In the genomic region with DNA sequence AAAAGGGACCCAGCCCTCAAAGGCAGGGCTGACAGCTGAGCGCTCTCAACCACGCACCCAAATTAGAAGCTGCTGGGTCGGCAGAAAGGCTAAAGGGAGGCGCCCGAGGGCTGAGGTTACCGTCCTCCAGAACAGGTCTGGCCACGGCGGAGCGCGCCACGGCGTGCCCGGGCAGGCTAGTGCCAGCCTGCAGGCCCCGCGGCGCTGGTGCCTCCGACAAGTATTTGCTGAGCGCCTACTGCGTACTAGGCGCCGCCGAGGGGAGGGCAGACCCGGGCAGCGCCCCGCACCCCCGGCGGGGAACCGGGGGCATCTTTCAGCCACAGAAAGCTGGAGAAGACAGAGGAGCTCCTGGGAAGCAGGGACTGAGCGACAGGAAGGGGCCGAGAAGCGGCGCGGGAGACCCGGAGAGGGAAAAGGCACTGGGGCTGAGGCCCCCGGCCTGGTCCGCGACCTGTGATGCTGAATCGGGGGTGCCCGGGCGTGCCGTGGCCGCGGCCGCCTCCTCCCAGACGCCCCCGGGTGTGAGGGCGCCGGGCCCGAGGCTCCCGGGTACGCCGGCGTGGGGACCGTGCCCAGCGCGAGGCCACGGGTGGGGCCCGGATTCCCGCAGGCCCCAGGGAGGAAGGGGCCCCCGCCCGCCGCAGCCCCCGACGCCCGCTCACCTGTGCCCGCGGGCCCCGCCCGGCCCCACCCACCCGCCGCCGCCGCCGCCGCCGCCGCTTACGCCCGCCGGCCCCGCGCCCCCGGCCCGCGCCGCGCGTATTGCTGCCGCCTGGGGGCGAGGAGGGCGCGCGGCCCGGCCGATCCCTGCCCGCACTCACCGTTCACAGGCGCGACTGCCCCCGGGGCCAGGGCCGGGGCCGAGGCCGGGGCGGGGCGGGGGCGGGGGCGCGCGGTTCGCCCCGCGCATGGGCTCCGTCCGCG, we compare ENCODE assay signal across 8 cellular contexts. TPM values are rescaled to one million over a fixed set of nuclear protein-coding genes. Genes with fewer than 3 reads are reported as not detected.
DNase-seq lines count a peak whose midpoint lies in the region; ATAC-seq and TF ChIP-seq lines count a peak whose summit lies in the region.

No MANE protein-coding gene starts in this region.

- H3K27me3 Mint-ChIP-seq in activated CD4-positive, alpha-beta T cell treated with anti-CD3 and anti-CD28 coated beads, Interleukin-2, amount 10 ng/mL, durations not matched to agents 7 days and 5 days, result no peaks in the 10 kb centered on the region
- no peaks in the 10 kb centered on the region for H3K27me3 Mint-ChIP-seq in natural killer cell treated with Interleukin-12 subunit alpha and Interleukin-12 subunit beta and Interleukin-15 and Interleukin-18, amount 100 ng/mL, for 72 hours

- peak overlapping the region; percentile 77 for H3K4me3 Mint-ChIP-seq in activated CD4-positive, alpha-beta T cell treated with anti-CD3 and anti-CD28 coated beads, Interleukin-2, amount 10 ng/mL, durations not matched to agents 7 days and 5 days
- peak overlapping the region; percentile 66 for H3K4me3 Mint-ChIP-seq in natural killer cell treated with Interleukin-12 subunit alpha and Interleukin-12 subunit beta and Interleukin-15 and Interleukin-18, amount 100 ng/mL, for 72 hours

- peaks cover 10% of the 10 kb centered on the region for H3K36me3 Mint-ChIP-seq in activated CD4-positive, alpha-beta T cell treated with anti-CD3 and anti-CD28 coated beads, Interleukin-2, amount 10 ng/mL, durations not matched to agents 7 days and 5 days (ENCODE audit: low read depth)
- no peaks in the 10 kb centered on the region for H3K36me3 Mint-ChIP-seq in natural killer cell treated with Interleukin-12 subunit alpha and Interleukin-12 subunit beta and Interleukin-15 and Interleukin-18, amount 100 ng/mL, for 72 hours

- peak overlapping the region; percentile 84 for H3K4me3 ChIP-seq in HL-60 (replicated peaks; ENCODE audit: insufficient read depth, low read length)
- peak overlapping the region; percentile 88 for H3K4me3 ChIP-seq in epithelial cell of proximal tubule (ENCODE audit: low read depth, low read length)

- H3K27me3 ChIP-seq in HL-60 (ENCODE audit: insufficient read depth, poor library complexity, severe bottlenecking), result no peaks in the 10 kb centered on the region

- H3K27ac Mint-ChIP-seq in activated CD4-positive, alpha-beta T cell treated with anti-CD3 and anti-CD28 coated beads, Interleukin-2, amount 10 ng/mL, durations not matched to agents 7 days and 5 days, result peak overlapping the region; percentile 71
- H3K27ac Mint-ChIP-seq in natural killer cell treated with Interleukin-12 subunit alpha and Interleukin-12 subunit beta and Interleukin-15 and Interleukin-18, amount 100 ng/mL, for 72 hours, result no peak overlapping the region

- DNase-seq in Right ventricle myocardium inferior (ENCODE audit: missing footprints) (peak; percentile 71), cardiac septum (ENCODE audit: low spot score) (no peak), HL-60 (ENCODE audit: low read depth in 1 of 2, low spot score in 1 of 2) (peak; percentile 26 to 37), epithelial cell of proximal tubule (ENCODE audit: low read depth) (no peak), medulla oblongata (ENCODE audit: extremely low spot score) (no peak), GOT3 (lab: John Stamatoyannopoulos, UW) (no peak)
- no peak for DNase-seq in activated CD4-positive, alpha-beta T cell treated with anti-CD3 and anti-CD28 coated beads, Interleukin-2, amount 10 ng/mL, durations not matched to agents 7 days and 5 days
- no peak for DNase-seq in natural killer cell treated with Interleukin-12 subunit alpha and Interleukin-12 subunit beta and Interleukin-15 and Interleukin-18, amount 100 ng/mL, for 72 hours (ENCODE audit: low spot score)

- peak overlapping the region; percentile 25 for H3K27ac ChIP-seq in HL-60 (replicated peaks)

- POLR2A ChIA-PET in activated CD4-positive, alpha-beta T cell treated with anti-CD3 and anti-CD28 coated beads, Interleukin-2, amount 10 ng/mL, durations not matched to agents 7 days and 5 days (lab: Charles Lee), result no interaction called here

- ATAC-seq in Right ventricle myocardium inferior, result no peak
- ATAC-seq in natural killer cell treated with Interleukin-12 subunit alpha and Interleukin-12 subunit beta and Interleukin-15 and Interleukin-18, amount 100 ng/mL, for 72 hours, result peak in 1 of 2 donors; percentile 0

- CTCF ChIA-PET in activated CD4-positive, alpha-beta T cell treated with anti-CD3 and anti-CD28 coated beads, Interleukin-2, amount 10 ng/mL, durations not matched to agents 7 days and 5 days (lab: Charles Lee), result interaction anchor here (0.6 to 5.2 kb wide), 4 partner anchors 16 to 212 kb away, joined by 3 to 36 read pairs (median 4); no protein-coding TSS in a partner anchor

- H3K4me1 Mint-ChIP-seq in activated CD4-positive, alpha-beta T cell treated with anti-CD3 and anti-CD28 coated beads, Interleukin-2, amount 10 ng/mL, durations not matched to agents 7 days and 5 days, result peaks cover 21% of the 10 kb centered on the region
- peaks cover 5 to 10% of the 10 kb centered on the region in 2 donors for H3K4me1 Mint-ChIP-seq in natural killer cell treated with Interleukin-12 subunit alpha and Interleukin-12 subunit beta and Interleukin-15 and Interleukin-18, amount 100 ng/mL, for 72 hours (ENCODE audit: low read depth in 2 of 2)

- no peak for TF ChIP-seq CTCF in HL-60 (IDR thresholded peaks at IDR 0.05; ENCODE audit: insufficient read depth, low read length)
- no peak for TF ChIP-seq CTCF in epithelial cell of proximal tubule (conservative IDR thresholded peaks at IDR 0.05; ENCODE audit: low read depth, low read length)

- intact Hi-C loops in Right ventricle myocardium inferior (cut with DNase I) (no loop called here), cardiac septum (cut with DNase I) (loop anchor here (1.0 kb wide), 1 partner anchor 41 kb away; a partner anchor contains a TSS)

- H3K9me3 Mint-ChIP-seq in activated CD4-positive, alpha-beta T cell treated with anti-CD3 and anti-CD28 coated beads, Interleukin-2, amount 10 ng/mL, durations not matched to agents 7 days and 5 days, result no peaks in the 10 kb centered on the region
- H3K9me3 Mint-ChIP-seq in natural killer cell treated with Interleukin-12 subunit alpha and Interleukin-12 subunit beta and Interleukin-15 and Interleukin-18, amount 100 ng/mL, for 72 hours, result no peaks in the 10 kb centered on the region

RNA-seq across cellular contexts. Expression of a gene that starts 0.5 kb away (rescaled TPM):
- 57.5 TPM for total RNA-seq in Right ventricle myocardium inferior
- 75.9 TPM for total RNA-seq in cardiac septum
- 10 to 100 TPM; 51.7 to 63.5 TPM for total RNA-seq in activated CD4-positive, alpha-beta T cell treated with anti-CD3 and anti-CD28 coated beads, Interleukin-2, amount 10 ng/mL, durations not matched to agents 7 days and 5 days
- total RNA-seq in epithelial cell of proximal tubule, result 63.2 and 128 TPM in 2 replicates
- total RNA-seq in natural killer cell treated with Interleukin-12 subunit alpha and Interleukin-12 subunit beta and Interleukin-15 and Interleukin-18, amount 100 ng/mL, for 72 hours, result 10 to 100 TPM; 33.6 to 83.5 TPM

RNA-seq across cellular contexts. Expression of a gene that starts 2.5 kb away (rescaled TPM):
- total RNA-seq in Right ventricle myocardium inferior, result 0.16 TPM
- 0.38 TPM for total RNA-seq in cardiac septum
- 1 to 10 TPM; 2.0 to 2.1 TPM for total RNA-seq in activated CD4-positive, alpha-beta T cell treated with anti-CD3 and anti-CD28 coated beads, Interleukin-2, amount 10 ng/mL, durations not matched to agents 7 days and 5 days
- total RNA-seq in epithelial cell of proximal tubule, result 0.87 and 1.6 TPM in 2 replicates
- 1 to 10 TPM in 1 of 2 donors, under 1 TPM in 1; 0.98 to 1.8 TPM for total RNA-seq in natural killer cell treated with Interleukin-12 subunit alpha and Interleukin-12 subunit beta and Interleukin-15 and Interleukin-18, amount 100 ng/mL, for 72 hours

RNA-seq across cellular contexts. Expression of a gene that starts 25.7 kb away (rescaled TPM):
- total RNA-seq in Right ventricle myocardium inferior (0.14 TPM), cardiac septum (0.40 TPM), epithelial cell of proximal tubule (1.5 and 2.2 TPM in 2 replicates)
- total RNA-seq in activated CD4-positive, alpha-beta T cell treated with anti-CD3 and anti-CD28 coated beads, Interleukin-2, amount 10 ng/mL, durations not matched to agents 7 days and 5 days, result 1 to 10 TPM; 3.4 to 4.8 TPM
- 1 to 10 TPM; 1.1 to 2.1 TPM for total RNA-seq in natural killer cell treated with Interleukin-12 subunit alpha and Interleukin-12 subunit beta and Interleukin-15 and Interleukin-18, amount 100 ng/mL, for 72 hours

RNA-seq across cellular contexts. Expression of a gene that starts 25.9 kb away (rescaled TPM):
- total RNA-seq in Right ventricle myocardium inferior, result 3.9 TPM
- total RNA-seq in cardiac septum, result 2.6 TPM
- total RNA-seq in activated CD4-positive, alpha-beta T cell treated with anti-CD3 and anti-CD28 coated beads, Interleukin-2, amount 10 ng/mL, durations not matched to agents 7 days and 5 days, result 10 to 100 TPM; 30.7 to 38.1 TPM
- total RNA-seq in epithelial cell of proximal tubule, result 106 and 154 TPM in 2 replicates
- total RNA-seq in natural killer cell treated with Interleukin-12 subunit alpha and Interleukin-12 subunit beta and Interleukin-15 and Interleukin-18, amount 100 ng/mL, for 72 hours, result 10 to 100 TPM; 13.3 to 22.9 TPM

RNA-seq across cellular contexts. Expression of a gene that starts 27.8 kb away (rescaled TPM):
- total RNA-seq in Right ventricle myocardium inferior (190 TPM), cardiac septum (158 TPM), epithelial cell of proximal tubule (163 and 204 TPM in 2 replicates)
- total RNA-seq in activated CD4-positive, alpha-beta T cell treated with anti-CD3 and anti-CD28 coated beads, Interleukin-2, amount 10 ng/mL, durations not matched to agents 7 days and 5 days, result 10 to 100 TPM; 90.6 to 99.5 TPM
- total RNA-seq in natural killer cell treated with Interleukin-12 subunit alpha and Interleukin-12 subunit beta and Interleukin-15 and Interleukin-18, amount 100 ng/mL, for 72 hours, result 100 to 1,000 TPM in 1 of 2 donors, 10 to 100 TPM in 1; 89.2 to 113 TPM

Comparison
In these comparisons a context has a peak if more than half of its experiments do, and no peak if none do; other contexts are left out.
1. DNase-seq: peak in Right ventricle myocardium inferior (single experiment) and HL-60 (2 of 2); none in cardiac septum (single experiment), activated CD4-positive, alpha-beta T cell treated with anti-CD3 and anti-CD28 coated beads, Interleukin-2, amount 10 ng/mL, durations not matched to agents 7 days and 5 days (single experiment), epithelial cell of proximal tubule (single experiment), natural killer cell treated with Interleukin-12 subunit alpha and Interleukin-12 subunit beta and Interleukin-15 and Interleukin-18, amount 100 ng/mL, for 72 hours (single experiment), medulla oblongata (single experiment) and GOT3 (single experiment).